ENCODE assay signal across 8 cellular contexts in genomic region chr11:99069831-99070444, GRCh38. TPM values are rescaled to one million over a fixed set of nuclear protein-coding genes. Genes with fewer than 3 reads are reported as not detected.
DNase-seq lines count a peak whose midpoint lies in the region; ATAC-seq, FAIRE-seq and TF ChIP-seq lines count a peak whose summit lies in the region.

No MANE protein-coding gene starts in this region.

- ATAC-seq in GM21528 (IDR thresholded peaks at IDR 0.05; ENCODE audit: low FRiP score, unreplicated experiment) (peak; percentile 90), activated B cell treated with CpG ODN at 0.5 μM for 24 hours (ENCODE audit: low read depth) (no peak)
- no peak for ATAC-seq in stimulated activated effector memory CD8-positive, alpha-beta T cell treated with anti-CD3 and anti-CD28 coated beads, Interleukin-12 subunit alpha, Interleukin-12 subunit beta, amount 100 ng/mL, for 72 hours

- TF ChIP-seq POLR2A in spleen (IDR thresholded peaks at IDR 0.05): no peak

- TF ChIP-seq CTCF in activated B cell treated with CpG ODN at 0.5 μM for 24 hours (IDR thresholded peaks at IDR 0.05) (no peak), spleen (IDR thresholded peaks at IDR 0.05 in 8 of 11, conservative IDR thresholded peaks at IDR 0.05 in 3 of 11) (no peak), D721Med (IDR thresholded peaks at IDR 0.05; ENCODE audit: insufficient read depth, missing control alignments) (no peak)

- intact Hi-C loops in activated B cell treated with CpG ODN at 0.5 μM for 24 hours (cut with micrococcal nuclease): no loop called here
- intact Hi-C loops in spleen (cut with DNase I; ENCODE audit: low total_unique reads): no loop called here

- H3K4me1 Mint-ChIP-seq in activated B cell treated with CpG ODN at 0.5 μM for 24 hours: no peaks in the 10 kb centered on the region
- H3K4me1 Mint-ChIP-seq in stimulated activated effector memory CD8-positive, alpha-beta T cell treated with anti-CD3 and anti-CD28 coated beads, Interleukin-12 subunit alpha, Interleukin-12 subunit beta, amount 100 ng/mL, for 72 hours: no peaks in the 10 kb centered on the region

- no peak for DNase-seq in activated B cell treated with CpG ODN at 0.5 μM for 24 hours
- DNase-seq in spleen: no peak
- no peak for DNase-seq in D721Med (ENCODE audit: insufficient read length, low spot score)
- DNase-seq in stimulated activated effector memory CD8-positive, alpha-beta T cell treated with anti-CD3 and anti-CD28 coated beads, Interleukin-12 subunit alpha, Interleukin-12 subunit beta, amount 100 ng/mL, for 72 hours (ENCODE audit: low spot score in 2 of 2): no peak

- peaks cover 5% of the 10 kb centered on the region for H3K9me3 Mint-ChIP-seq in activated B cell treated with CpG ODN at 0.5 μM for 24 hours
- H3K9me3 Mint-ChIP-seq in stimulated activated effector memory CD8-positive, alpha-beta T cell treated with anti-CD3 and anti-CD28 coated beads, Interleukin-12 subunit alpha, Interleukin-12 subunit beta, amount 100 ng/mL, for 72 hours: peaks cover 16% of the 10 kb centered on the region

- H3K9ac ChIP-seq in HUES48 (ENCODE audit: low read depth, low read length): no peak overlapping the region
- H3K9ac ChIP-seq in iPS-18a (ENCODE audit: low read length): no peak overlapping the region

- POLR2A ChIA-PET in activated B cell treated with CpG ODN at 0.5 μM for 24 hours (lab: Charles Lee): no interaction called here

- H3K27me3 Mint-ChIP-seq in activated B cell treated with CpG ODN at 0.5 μM for 24 hours: no peaks in the 10 kb centered on the region

- H3K4me3 ChIP-seq in GM08714 (ENCODE audit: low read length) (peak overlapping the region; percentile 57; the same call in 1 of the 2 replicates), HUES48 (ENCODE audit: low read depth, low read length) (peak overlapping the region; percentile 32), iPS-18a (ENCODE audit: low read length) (peak overlapping the region; percentile 47), spleen (peak overlapping the region; percentile 4 to 66 (median 30))

- H3K36me3 ChIP-seq in HUES48 (ENCODE audit: control insufficient read depth, insufficient read depth, low read length) (no peaks in the 10 kb centered on the region), iPS-18a (ENCODE audit: control insufficient read depth, low read depth, low read length) (no peaks in the 10 kb centered on the region), spleen (no peaks in the 10 kb centered on the region)

- no peak overlapping the region for H3K27ac Mint-ChIP-seq in activated B cell treated with CpG ODN at 0.5 μM for 24 hours
- H3K27ac Mint-ChIP-seq in stimulated activated effector memory CD8-positive, alpha-beta T cell treated with anti-CD3 and anti-CD28 coated beads, Interleukin-12 subunit alpha, Interleukin-12 subunit beta, amount 100 ng/mL, for 72 hours: no peak overlapping the region

- WGBS in spleen, 5 donors: 5 to 15% (median 5%) methylated on average over 8 of the region's 8 CpGs

- no peaks in the 10 kb centered on the region for H3K9me3 ChIP-seq in HUES48 (ENCODE audit: control insufficient read depth, insufficient read depth, low read length)
- no peaks in the 10 kb centered on the region for H3K9me3 ChIP-seq in iPS-18a (ENCODE audit: control insufficient read depth, low read depth, low read length)
- H3K9me3 ChIP-seq in spleen: no peaks in the 10 kb centered on the region

- no peak for FAIRE-seq in D721Med (lab: Jason Lieb, UNC)

- no peaks in the 10 kb centered on the region for H3K36me3 Mint-ChIP-seq in activated B cell treated with CpG ODN at 0.5 μM for 24 hours (ENCODE audit: low read depth)
- no peaks in the 10 kb centered on the region for H3K36me3 Mint-ChIP-seq in stimulated activated effector memory CD8-positive, alpha-beta T cell treated with anti-CD3 and anti-CD28 coated beads, Interleukin-12 subunit alpha, Interleukin-12 subunit beta, amount 100 ng/mL, for 72 hours

- H3K27ac ChIP-seq in HUES48 (ENCODE audit: low read depth, low read length): no peak overlapping the region
- H3K27ac ChIP-seq in iPS-18a (ENCODE audit: low read length): no peak overlapping the region
- H3K27ac ChIP-seq in spleen: peak overlapping the region in 3 of 8 donors; percentile 6 to 36 (median 31)

- peak overlapping the region; percentile 8 for H3K4me3 Mint-ChIP-seq in activated B cell treated with CpG ODN at 0.5 μM for 24 hours
- H3K4me3 Mint-ChIP-seq in stimulated activated effector memory CD8-positive, alpha-beta T cell treated with anti-CD3 and anti-CD28 coated beads, Interleukin-12 subunit alpha, Interleukin-12 subunit beta, amount 100 ng/mL, for 72 hours: no peak overlapping the region

- H3K4me1 ChIP-seq in HUES48 (ENCODE audit: control insufficient read depth, insufficient read depth, low read length): peaks cover 18% of the 10 kb centered on the region
- H3K4me1 ChIP-seq in iPS-18a (ENCODE audit: control insufficient read depth, low read depth, low read length): peaks cover 17% of the 10 kb centered on the region
- H3K4me1 ChIP-seq in spleen: peaks cover 0 to 6% (median 0%) of the 10 kb centered on the region in 6 donors

- H3K27me3 ChIP-seq in HUES48 (ENCODE audit: control insufficient read depth, insufficient read depth, low read length) (no peaks in the 10 kb centered on the region), iPS-18a (ENCODE audit: control insufficient read depth, insufficient read depth, low read length) (no peaks in the 10 kb centered on the region), spleen (replicated peaks in 1 of 7) (no peaks in the 10 kb centered on the region)

- CTCF ChIA-PET in activated B cell treated with CpG ODN at 0.5 μM for 24 hours (lab: Charles Lee): no interaction called here

RNA-seq across cellular contexts. Expression of gene CNTN5, which starts 49.2 kb away (rescaled TPM):
- total RNA-seq in activated B cell treated with CpG ODN at 0.5 μM for 24 hours (not detected in 2 replicates), spleen (not detected)
- polyA plus RNA-seq in spleen: under 1 TPM in 2 of 3 donors, not detected in 1; 0.02 TPM
